ENCODE assay signal across 9 cellular contexts in genomic region chr2:111883661-111884591, GRCh38. TPM values are rescaled to one million over a fixed set of nuclear protein-coding genes. Genes with fewer than 3 reads are reported as not detected.
DNase-seq lines count a peak whose midpoint lies in the region; ATAC-seq, FAIRE-seq and TF ChIP-seq lines count a peak whose summit lies in the region.
"Had no signal": no experiment of that assay in that cellular context is flagged by ENCODE, and none has a peak within 500 bp of the region (broad histone marks: within the 10 kb centered on the region; RNA-seq: fewer than 3 reads in every experiment).

ANAPC1 (minus strand) TSS chr2:111884193; CDS start chr2:111880825, 3,368 bp downstream.

- 0 out of 22 replicates have a peak, but pooled peaks cover 0 to 3% (median 0%) of the 10 kb centered on the region in 11 experiments for H4K20me1 ChIP-seq in BLaER1 treated with 17β-estradiol and CSF1 and Interleukin-3, amounts not matched to agents 10 nM and 100 nM

- H3K27me3 ChIP-seq in BLaER1 treated with 17β-estradiol and CSF1 and Interleukin-3, amounts not matched to agents 10 nM and 100 nM, result no peaks in the 10 kb centered on the region
- H3K27me3 ChIP-seq in liver (ENCODE audit: control insufficient read depth in 4 of 4, insufficient read depth in 4 of 4, low read length in 3 of 4), result no peaks in the 10 kb centered on the region

- ATAC-seq in HG03439 (IDR thresholded peaks at IDR 0.05; ENCODE audit: unreplicated experiment), result peak; percentile 90

- FAIRE-seq in GM19239 (lab: Jason Lieb, UNC), result peak; percentile 82
- FAIRE-seq: islet of Langerhans had no signal

- peak in 1 of 2 donors; percentile 27 for TF ChIP-seq RAD21 in liver (IDR thresholded peaks at IDR 0.05)

- peaks cover 6 to 33% (median 9%) of the 10 kb centered on the region in 11 experiments; a peak in 21 of 22 replicates for H3K36me3 ChIP-seq in BLaER1 treated with 17β-estradiol and CSF1 and Interleukin-3, amounts not matched to agents 10 nM and 100 nM
- H3K36me3 ChIP-seq in liver (ENCODE audit: control insufficient read depth in 4 of 4, insufficient read depth in 3 of 4, low read depth in 1 of 4, low read length in 3 of 4), result no peaks in the 10 kb centered on the region

- peak within 1 kb of the TSS; percentile 52 to 99 (median 96) for H3K27ac ChIP-seq in BLaER1 treated with 17β-estradiol and CSF1 and Interleukin-3, amounts not matched to agents 10 nM and 100 nM
- H3K27ac ChIP-seq in liver (ENCODE audit: low read depth in 1 of 2, low read length in 2 of 2), result peak within 1 kb of the TSS; percentile 85 to 88

- DNase-seq in GM19239 (ENCODE audit: insufficient read length, low spot score), result peak; percentile 61
- peak; percentile 79 to 94 for DNase-seq in NCI-H526 (lab: John Stamatoyannopoulos, UW)
- peak; percentile 79 for DNase-seq in activated CD4-positive, alpha-beta T cell treated with anti-CD3 and anti-CD28 coated beads, Interleukin-2, amount 50 U/mL, for 1 hour
- DNase-seq in dermis blood vessel endothelial cell, result peak; percentile 90
- peak; percentile 88 for DNase-seq in stimulated activated CD4-positive, alpha-beta T cell treated with anti-CD3 and anti-CD28 coated beads, Interleukin-4, amount 100 ng/mL, for 1 hour

- H3K9me3 ChIP-seq in BLaER1 treated with 17β-estradiol and CSF1 and Interleukin-3, amounts not matched to agents 10 nM and 100 nM (replicated peaks in 1 of 11), result no peaks in the 10 kb centered on the region
- no peaks in the 10 kb centered on the region for H3K9me3 ChIP-seq in liver (ENCODE audit: control insufficient read depth in 4 of 4, low read length in 3 of 4)

- WGBS in liver, result under 1% methylated on average over 73 of the region's 73 CpGs

- H3K9ac ChIP-seq in BLaER1 treated with 17β-estradiol and CSF1 and Interleukin-3, amounts not matched to agents 10 nM and 100 nM, result peak within 1 kb of the TSS; percentile 84 to 99 (median 95)
- H3K9ac ChIP-seq in liver (ENCODE audit: low read depth in 1 of 2, low read length in 2 of 2), result peak within 1 kb of the TSS; percentile 76 to 80

- H3K4me1 ChIP-seq in BLaER1 treated with 17β-estradiol and CSF1 and Interleukin-3, amounts not matched to agents 10 nM and 100 nM, result peaks cover 9 to 22% (median 13%) of the 10 kb centered on the region in 10 experiments
- H3K4me1 ChIP-seq in liver (ENCODE audit: control insufficient read depth in 4 of 4, insufficient read depth in 4 of 4, low read length in 3 of 4), result peaks cover 5 to 13% (median 9%) of the 10 kb centered on the region in 4 donors

- TF ChIP-seq CTCF in liver (IDR thresholded peaks at IDR 0.05; ENCODE audit: low read depth, low read length, missing input control), result no peak

- peak within 1 kb of the TSS; percentile 72 to 96 (median 85) for H3K4me2 ChIP-seq in BLaER1 treated with 17β-estradiol and CSF1 and Interleukin-3, amounts not matched to agents 10 nM and 100 nM

- peak within 1 kb of the TSS; percentile 81 to 100 (median 95) for H3K4me3 ChIP-seq in BLaER1 treated with 17β-estradiol and CSF1 and Interleukin-3, amounts not matched to agents 10 nM and 100 nM
- H3K4me3 ChIP-seq in liver (ENCODE audit: low read depth in 1 of 3, low read length in 3 of 3), result peak within 1 kb of the TSS; percentile 83 to 97 (median 93)

TF ChIP-seq in liver, 16 proteins besides CTCF, POLR2A, EP300 and RAD21:
- TF ChIP-seq TAF1 (conservative IDR thresholded peaks at IDR 0.05) (no peak), NR2F2 (IDR thresholded peaks at IDR 0.05) (no peak), ZBTB33 (IDR thresholded peaks at IDR 0.05) (peak; percentile 80), REST (IDR thresholded peaks at IDR 0.05) (peak; percentile 18), YY1 (IDR thresholded peaks at IDR 0.05) (peak; percentile 98)

RNA-seq across cellular contexts. Expression of gene ANAPC1, which starts in this region (rescaled TPM):
- total RNA-seq in dermis blood vessel endothelial cell (80.2 and 83.0 TPM in 2 replicates), liver (10 to 100 TPM; 32.4 to 36.9 TPM)
- polyA plus RNA-seq in liver, result 1 to 10 TPM; 3.5 to 6.3 TPM

Comparison
In these comparisons a context has a peak if more than half of its experiments do, and no peak if none do; other contexts are left out.
1. Peak in every context shown above with its lines: DNase-seq, ATAC-seq, H3K4me3 ChIP-seq and H3K27ac ChIP-seq.